Comparison of ENCODE assay signal across 14 cellular contexts in the genomic region with DNA sequence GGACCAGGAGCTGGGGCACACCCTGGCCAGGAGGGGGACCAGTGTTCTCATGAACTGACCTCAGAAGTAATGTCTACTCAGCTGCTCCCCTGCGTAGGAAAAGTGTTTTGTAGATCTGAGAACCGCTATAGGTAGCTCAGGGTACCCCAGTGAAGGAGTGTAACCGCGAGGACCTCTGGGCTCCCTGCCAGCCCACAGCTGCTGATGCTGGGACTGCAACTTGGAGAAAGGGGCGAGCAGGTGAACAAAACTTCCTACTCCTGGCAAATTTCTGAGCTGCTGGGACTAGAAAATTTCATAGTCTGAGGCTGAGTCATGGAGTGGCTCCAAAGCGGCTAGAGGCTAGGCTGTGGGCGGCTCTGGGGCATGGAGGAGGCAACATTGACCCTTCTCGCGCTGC. TPM values are rescaled to one million over a fixed set of nuclear protein-coding genes. Genes with fewer than 3 reads are reported as not detected.
A peak's percentile ranks its signal among the peaks of the same experiment; 100 is the strongest.
DNase-seq lines count a peak whose midpoint lies in the region; ATAC-seq and TF ChIP-seq lines count a peak whose summit lies in the region.
"Had no signal": no experiment of that assay in that cellular context is flagged by ENCODE, and none has a peak within 500 bp of the region (broad histone marks: within the 10 kb centered on the region; RNA-seq: fewer than 3 reads in every experiment).

No MANE protein-coding gene starts in this region.

- H3K27me3 ChIP-seq in left ventricle myocardium inferior (ENCODE audit: low read depth): no peaks in the 10 kb centered on the region
- H3K27me3 ChIP-seq in heart right ventricle: no peaks in the 10 kb centered on the region
- H3K27me3 ChIP-seq in PC-9 (ENCODE audit: insufficient read depth, low read depth): no peaks in the 10 kb centered on the region
- no peaks in the 10 kb centered on the region for H3K27me3 ChIP-seq in fibroblast of lung (ENCODE audit: control insufficient read depth, insufficient read depth, low read length)
- H3K27me3 ChIP-seq in transverse colon: no peaks in the 10 kb centered on the region

- 83 to 90% methylated on average over 9 of the region's 9 CpGs for WGBS in heart right ventricle, 2 donors
- WGBS in transverse colon (ENCODE audit: low coverage in 1 of 2), 2 donors: 87% methylated on average over 9 of the region's 9 CpGs; no CpG with 5 or more reads in 1 of the 2 donors

- H2AFZ ChIP-seq in PC-9 (no peak overlapping the region), fibroblast of lung (ENCODE audit: low read length) (no peak overlapping the region)

- H3K4me3 Mint-ChIP-seq in effector memory CD8-positive, alpha-beta T cell: no peak overlapping the region

- H3K9me2 ChIP-seq in PC-9 (ENCODE audit: insufficient read depth): no peaks in the 10 kb centered on the region

- no peaks in the 10 kb centered on the region for H3K27me3 Mint-ChIP-seq in effector memory CD8-positive, alpha-beta T cell

- H3K27ac Mint-ChIP-seq in effector memory CD8-positive, alpha-beta T cell: peak overlapping the region in 1 of 2 donors; percentile 83

- TF ChIP-seq POLR2A in transverse colon (IDR thresholded peaks at IDR 0.05): no peak

- H3K36me3 Mint-ChIP-seq in effector memory CD8-positive, alpha-beta T cell (ENCODE audit: insufficient read depth): peaks cover 10% of the 10 kb centered on the region

- no peak for TF ChIP-seq EP300 in transverse colon (IDR thresholded peaks at IDR 0.05; ENCODE audit: low read depth)

- H3K9ac ChIP-seq in fibroblast of lung (ENCODE audit: insufficient read depth, low read length): no peak overlapping the region

- H3K9me3 ChIP-seq in left ventricle myocardium inferior (replicated peaks): no peaks in the 10 kb centered on the region
- H3K9me3 ChIP-seq in heart right ventricle: no peaks in the 10 kb centered on the region
- no peaks in the 10 kb centered on the region for H3K9me3 ChIP-seq in PC-9 (ENCODE audit: insufficient read depth, low read depth)
- H3K9me3 ChIP-seq in fibroblast of lung (ENCODE audit: control insufficient read depth, insufficient read depth, low read depth, low read length): no peaks in the 10 kb centered on the region
- H3K9me3 ChIP-seq in transverse colon: no peaks in the 10 kb centered on the region

- in situ Hi-C loops in transverse colon (cut with MboI; ENCODE audit: low pct_ligation_motif_present in 1 of 4, low pct_unique_long_range_greater_than_20kb in 1 of 4, low sequenced_read_pairs in 3 of 4): loop anchor here (10.0 to 25.0 kb wide), 4 partner anchors 85 to 112 kb away; partner anchors contain the start of genes GINS1 (in 2 of the 4), ABHD12 (in 1 of the 4) and ENTPD6 (in 1 of the 4)

- peaks cover 55% of the 10 kb centered on the region for H3F3A ChIP-seq in PC-9 (ENCODE audit: insufficient read depth, low read depth)

- peaks cover 47% of the 10 kb centered on the region for H3K36me3 ChIP-seq in left ventricle myocardium inferior
- peaks cover 0 to 91% (median 20%) of the 10 kb centered on the region in 9 donors for H3K36me3 ChIP-seq in heart right ventricle
- peaks cover 6% of the 10 kb centered on the region; the same call in 1 of the 2 replicates for H3K36me3 ChIP-seq in PC-9 (ENCODE audit: low read depth)
- peaks cover 19% of the 10 kb centered on the region for H3K36me3 ChIP-seq in fibroblast of lung (ENCODE audit: control insufficient read depth, insufficient read depth, low read length)
- H3K36me3 ChIP-seq in transverse colon: peaks cover 0 to 7% (median 3%) of the 10 kb centered on the region in 4 donors

- intact Hi-C loops in left ventricle myocardium inferior (cut with micrococcal nuclease) (loop anchor here (10.0 kb wide), 1 partner anchor 95 kb away; the partner anchor contains the start of gene ABHD12), heart right ventricle (cut with DNase I) (loop anchor here in 4 of 10 donors (5.0 to 10.0 kb wide), 5 partner anchors 48 to 305 kb away; partner anchors contain the start of genes APMAP (in 1 of the 4) and ENTPD6 (in 1 of the 4)), PC-9 (cut with micrococcal nuclease; ENCODE audit: unreplicated experiment) (loop anchor here (2.0 to 10.0 kb wide), 2 partner anchors 99 to 125 kb away; no protein-coding TSS in a partner anchor), transverse colon (cut with DNase I; ENCODE audit: low total_unique reads) (loop anchor here (5.0 kb wide), 1 partner anchor 238 kb away; no protein-coding TSS in a partner anchor)

- H3K4me2 ChIP-seq in PC-9 (no peak overlapping the region), fibroblast of lung (ENCODE audit: extremely low read depth, insufficient read depth, low read length) (no peak overlapping the region)

- POLR2A ChIA-PET in PC-9 (lab: Charles Lee; ENCODE audit: unreplicated experiment): interaction anchor here (0.6 to 0.7 kb wide), 2 partner anchors 94 to 306 kb away, joined by 4 to 9 read pairs; no protein-coding TSS in a partner anchor

- TF ChIP-seq CTCF in left ventricle myocardium inferior (IDR thresholded peaks at IDR 0.05; ENCODE audit: borderline replicate concordance): no peak
- TF ChIP-seq CTCF in heart right ventricle (IDR thresholded peaks at IDR 0.05): no peak
- no peak for TF ChIP-seq CTCF in PC-9 (conservative IDR thresholded peaks at IDR 0.05)
- no peak for TF ChIP-seq CTCF in fibroblast of lung (conservative IDR thresholded peaks at IDR 0.05 in 1 of 2, IDR thresholded peaks at IDR 0.05 in 1 of 2; ENCODE audit: low read depth in 1 of 2, low read length in 2 of 2)
- TF ChIP-seq CTCF in transverse colon (IDR thresholded peaks at IDR 0.05): no peak

- H3K4me3 ChIP-seq in left ventricle myocardium inferior (no peak overlapping the region), heart right ventricle (no peak overlapping the region), PC-9 (no peak overlapping the region), fibroblast of lung (replicated peaks in 1 of 4; ENCODE audit: control extremely low read depth in 1 of 4, insufficient read depth in 1 of 4, low read depth in 3 of 4, low read length in 4 of 4) (no peak overlapping the region), transverse colon (no peak overlapping the region)
- H3K4me3 ChIP-seq: lung had no signal

- CTCF ChIA-PET in PC-9 (lab: Charles Lee): interaction anchor here (0.5 to 1.7 kb wide), 4 partner anchors 10 to 268 kb away, joined by 3 to 11 read pairs (median 5); no protein-coding TSS in a partner anchor

- H3K27ac ChIP-seq in left ventricle myocardium inferior (replicated peaks) (peak overlapping the region; percentile 2), heart right ventricle (no peak overlapping the region), PC-9 (no peak overlapping the region; the same call in 1 of the 2 replicates), fibroblast of lung (ENCODE audit: insufficient read depth, low read length) (peak overlapping the region; percentile 18), transverse colon (no peak overlapping the region)

- H4K20me1 ChIP-seq in PC-9 (ENCODE audit: insufficient read depth) (no peaks in the 10 kb centered on the region; the same call in none of the 2 replicates), fibroblast of lung (ENCODE audit: control insufficient read depth, extremely low read depth, insufficient read depth, low read length) (no peaks in the 10 kb centered on the region)

- H3K4me1 ChIP-seq in left ventricle myocardium inferior (peaks cover 48% of the 10 kb centered on the region), heart right ventricle (peaks cover 13 to 43% (median 26%) of the 10 kb centered on the region in 9 donors), PC-9 (replicated peaks; ENCODE audit: insufficient read depth) (no peaks in the 10 kb centered on the region), fibroblast of lung (ENCODE audit: control insufficient read depth, extremely low read depth, insufficient read depth, low read length) (peaks cover 18% of the 10 kb centered on the region), transverse colon (peaks cover 3 to 21% (median 18%) of the 10 kb centered on the region in 4 donors)

- H3K9me3 Mint-ChIP-seq in effector memory CD8-positive, alpha-beta T cell: no peaks in the 10 kb centered on the region

- H3K4me1 Mint-ChIP-seq in effector memory CD8-positive, alpha-beta T cell (ENCODE audit: low read depth in 2 of 2): peaks cover 0 to 2% of the 10 kb centered on the region in 2 donors

- DNase-seq in left ventricle myocardium inferior (no peak), heart right ventricle (no peak), PC-9 (peak; percentile 47 to 49), fibroblast of lung (ENCODE audit: low read depth in 2 of 2) (peak in 1 of 2 donors; percentile 63), transverse colon (peak; percentile 42), ureter (ENCODE audit: low spot score) (no peak)
- no peak for DNase-seq in effector memory CD8-positive, alpha-beta T cell
- DNase-seq: activated CD4-positive, alpha-beta T cell treated with anti-CD3 and anti-CD28 coated beads, Interleukin-2, amount 50 U/mL, for 48 hours; COR-L47; NCI-H446 treated with DMSO at 0.1 percent for 48 hours; retina; T-helper 1 cell had no signal

- H3K79me2 ChIP-seq in PC-9 (ENCODE audit: low read depth): no peaks in the 10 kb centered on the region
- no peaks in the 10 kb centered on the region for H3K79me2 ChIP-seq in fibroblast of lung (ENCODE audit: control insufficient read depth, insufficient read depth, low read length)

- no TSS peak for BruUV-seq in PC-9 (replicated peaks; lab: Mats Ljungman, UMichigan)

- ATAC-seq in heart right ventricle (no peak), HG03565 (IDR thresholded peaks at IDR 0.05; ENCODE audit: unreplicated experiment) (no peak)
- ATAC-seq in effector memory CD8-positive, alpha-beta T cell (replicated peaks): no peak

RNA-seq across cellular contexts. Expression of gene PYGB, which starts 51.9 kb away (rescaled TPM):
- total RNA-seq in left ventricle myocardium inferior: 218 TPM
- total RNA-seq in heart right ventricle: 100 to 1,000 TPM; 203 to 462 (median 276) TPM
- polyA plus RNA-seq in heart right ventricle: 100 to 1,000 TPM in 1 of 2 donors, 10 to 100 TPM in 1; 83.1 to 250 TPM
- 127 and 133 TPM in 2 replicates for total RNA-seq in PC-9 (2021)
- 81.7 and 89.5 TPM in 2 replicates for total RNA-seq in fibroblast of lung
- 37.0 and 45.9 TPM in 2 replicates for polyA plus RNA-seq in fibroblast of lung
- 68.9 and 88.6 TPM in 2 replicates for polyA plus RNA-seq in fibroblast of lung (2012)
- polyA minus RNA-seq in fibroblast of lung (ENCODE audit: low replicate concordance): 127 and 141 TPM in 2 replicates
- total RNA-seq in transverse colon: 100 to 1,000 TPM; 195 to 554 (median 359) TPM
- 109 TPM for total RNA-seq in ureter

Comparison
In these comparisons a context has a peak if more than half of its experiments do, and no peak if none do; other contexts are left out.
1. H3K27ac ChIP-seq: peak in left ventricle myocardium inferior (single experiment) and fibroblast of lung (single experiment); none in heart right ventricle (0 of 10), PC-9 (single experiment) and transverse colon (0 of 4).
2. DNase-seq: peak in PC-9 (2 of 2) and transverse colon (single experiment); none in left ventricle myocardium inferior (single experiment), heart right ventricle (0 of 2), ureter (single experiment) and effector memory CD8-positive, alpha-beta T cell (0 of 3).